In the genomic region with DNA sequence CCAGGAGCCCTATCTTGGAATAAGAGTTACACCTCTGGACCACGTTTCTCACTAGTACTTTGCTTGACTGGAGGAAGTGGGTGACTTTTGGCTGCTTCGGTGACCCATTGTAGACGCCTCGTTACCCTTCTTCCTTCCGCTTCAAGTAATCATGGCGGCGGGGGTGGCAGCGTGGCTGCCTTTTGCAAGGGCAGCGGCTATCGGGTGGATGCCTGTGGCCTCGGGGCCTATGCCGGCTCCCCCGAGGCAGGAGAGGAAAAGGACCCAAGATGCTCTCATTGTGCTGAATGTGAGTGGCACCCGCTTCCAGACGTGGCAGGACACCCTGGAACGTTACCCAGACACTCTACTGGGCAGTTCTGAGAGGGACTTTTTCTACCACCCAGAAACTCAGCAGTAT, we compare ENCODE assay signal across 25 cellular contexts. TPM values are rescaled to one million over a fixed set of nuclear protein-coding genes. Genes with fewer than 3 reads are reported as not detected.
DNase-seq lines count a peak whose midpoint lies in the region; TF ChIP-seq lines count a peak whose summit lies in the region.
"Had no signal": no experiment of that assay in that cellular context is flagged by ENCODE, and none has a peak within 500 bp of the region (broad histone marks: within the 10 kb centered on the region; RNA-seq: fewer than 3 reads in every experiment).

No MANE protein-coding gene starts in this region.

- H3K27ac ChIP-seq in HUES48 (ENCODE audit: low read depth, low read length) (no peak overlapping the region), endodermal cell (ENCODE audit: low read depth, low read length) (no peak overlapping the region)
- H3K27ac ChIP-seq: coronary artery, left ventricle myocardium inferior, neutrophil, tibial artery had no signal

- H3K4me1 ChIP-seq in HUES48 (ENCODE audit: control insufficient read depth, insufficient read depth, low read length) (peaks cover 28% of the 10 kb centered on the region), endodermal cell (ENCODE audit: control insufficient read depth, insufficient read depth, low read length) (no peaks in the 10 kb centered on the region)

- H3K27me3 ChIP-seq in HUES48 (ENCODE audit: control insufficient read depth, insufficient read depth, low read length): peaks cover 17% of the 10 kb centered on the region
- peaks cover 31% of the 10 kb centered on the region for H3K27me3 ChIP-seq in endodermal cell (ENCODE audit: control insufficient read depth, insufficient read depth, low read length, poor library complexity, severe bottlenecking)

- WGBS in endodermal cell (ENCODE audit: insufficient coverage in 1 of 2, insufficient read length in 1 of 2), 2 experiments: 93 to 98% methylated on average over 11 to 16 of the region's 16 CpGs

- in situ Hi-C loops in GM13976 (cut with MboI; ENCODE audit: low sequenced_read_pairs, unreplicated experiment): loop anchor here (10.0 to 25.0 kb wide), 5 partner anchors 120 to 1012 kb away; no protein-coding TSS in a partner anchor

- H3K4me1 Mint-ChIP-seq in endodermal cell: peaks cover 12% of the 10 kb centered on the region
- H3K4me1 Mint-ChIP-seq in neural crest cell: peaks cover 14% of the 10 kb centered on the region

- H3K4me3 ChIP-seq in HUES48 (ENCODE audit: low read depth, low read length): peak overlapping the region; percentile 85
- no peak overlapping the region for H3K4me3 ChIP-seq in endodermal cell (ENCODE audit: low read length)

- H3K27me3 Mint-ChIP-seq in endodermal cell (ENCODE audit: insufficient read depth) (peaks cover 32% of the 10 kb centered on the region), neural crest cell (ENCODE audit: low read depth) (peaks cover 65% of the 10 kb centered on the region)

- H3K27ac Mint-ChIP-seq in endodermal cell (no peak overlapping the region), neural crest cell (ENCODE audit: unreplicated experiment) (no peak overlapping the region)
- H3K27ac Mint-ChIP-seq: activated CD8-positive, alpha-beta T cell treated with anti-CD3 and anti-CD28 coated beads for 36 hours had no signal

- TF ChIP-seq CTCF in endodermal cell (conservative IDR thresholded peaks at IDR 0.05) (no peak), neural crest cell (conservative IDR thresholded peaks at IDR 0.05) (no peak), GM13976 (IDR thresholded peaks at IDR 0.05; ENCODE audit: borderline replicate concordance, control extremely low read depth, extremely low read depth, insufficient read depth, missing control alignments) (no peak)

- H3K36me3 ChIP-seq in HUES48 (ENCODE audit: control insufficient read depth, insufficient read depth, low read length) (peaks cover 4% of the 10 kb centered on the region; the same call in 1 of the 2 replicates), endodermal cell (ENCODE audit: control insufficient read depth, insufficient read depth, low read length) (no peaks in the 10 kb centered on the region)
- H3K36me3 ChIP-seq: left ventricle myocardium inferior, neutrophil, tibial artery had no signal

- H3K9me3 ChIP-seq in HUES48 (ENCODE audit: control insufficient read depth, insufficient read depth, low read length) (no peaks in the 10 kb centered on the region), endodermal cell (ENCODE audit: control insufficient read depth, low read length) (no peaks in the 10 kb centered on the region)
- H3K9me3 ChIP-seq: left ventricle myocardium inferior, neutrophil, tibial artery had no signal

- H3K4me3 Mint-ChIP-seq in endodermal cell: peak overlapping the region; percentile 90
- peak overlapping the region; percentile 98 for H3K4me3 Mint-ChIP-seq in neural crest cell
- H3K4me3 Mint-ChIP-seq: activated CD8-positive, alpha-beta T cell treated with anti-CD3 and anti-CD28 coated beads for 36 hours had no signal

- H3K36me3 Mint-ChIP-seq in endodermal cell (ENCODE audit: low read depth): no peaks in the 10 kb centered on the region
- H3K36me3 Mint-ChIP-seq in neural crest cell (ENCODE audit: low read depth): peaks cover 5% of the 10 kb centered on the region

- DNase-seq in D341Med (ENCODE audit: low spot score) (peak; percentile 10), endodermal cell (no peak), neural crest cell (ENCODE audit: low read depth, low spot score) (no peak), GM13976 (ENCODE audit: low spot score) (no peak), NCI-H1694 (lab: John Stamatoyannopoulos, UW) (no peak), putamen (ENCODE audit: low spot score) (no peak), AG20443 (ENCODE audit: low spot score) (no peak)
- DNase-seq: activated CD4-positive, CD25-positive, alpha-beta regulatory T cell treated with anti-CD3 and anti-CD28 coated beads, Interleukin-2, amount 50 U/mL, for 72 hours; activated CD8-positive, alpha-beta T cell treated with anti-CD3 and anti-CD28 coated beads for 36 hours; activated gamma-delta T cell treated with Interleukin-2 at 50 U/mL for 16 hours; left ventricle myocardium inferior; MV-4-11; NCI-H187; stimulated activated CD4-positive, alpha-beta T cell treated with anti-CD3 and anti-CD28 coated beads, Interleukin-4, amount 100 ng/mL, for 24 hours; stimulated activated naive CD8-positive, alpha-beta T cell treated with anti-CD3 and anti-CD28 coated beads, Interleukin-15, Interleukin-2, amounts not matched to agents 100 U/mL and 50 U/mL, for 24 hours; SW 1271; tibial artery had no signal

- no peaks in the 10 kb centered on the region for H3K9me3 Mint-ChIP-seq in endodermal cell
- no peaks in the 10 kb centered on the region for H3K9me3 Mint-ChIP-seq in neural crest cell
- H3K9me3 Mint-ChIP-seq: activated CD8-positive, alpha-beta T cell treated with anti-CD3 and anti-CD28 coated beads for 36 hours had no signal

- no peak overlapping the region for H3K9ac ChIP-seq in HUES48 (ENCODE audit: low read depth, low read length)
- H3K9ac ChIP-seq in endodermal cell (ENCODE audit: extremely low read depth, low read length, poor library complexity, severe bottlenecking): no peak overlapping the region

RNA-seq across cellular contexts. Expression of a gene that starts 1.5 kb away (rescaled TPM):
- total RNA-seq in endodermal cell: 1 to 10 TPM in 1 of 2 donors, under 1 TPM in 1; 0.71 to 4.6 TPM
- 0.68 TPM for polyA plus RNA-seq in endodermal cell (2013, experiment 1 of 2)
- 0.41 TPM for polyA plus RNA-seq in endodermal cell (2013, experiment 2 of 2)
- total RNA-seq in neural crest cell: 0.59 and 0.61 TPM in 2 replicates
- total RNA-seq: A673; activated CD8-positive, alpha-beta T cell treated with anti-CD3 and anti-CD28 coated beads for 36 hours; HT-29; left ventricle myocardium inferior; mononuclear cell; OCI-LY7; Right ventricle myocardium inferior had no signal
